In genomic region chr6:25743868-25744267, GRCh38 we compare ENCODE assay signal across 27 cellular contexts. TPM values are rescaled to one million over a fixed set of nuclear protein-coding genes. Genes with fewer than 3 reads are reported as not detected.
A peak's percentile ranks its signal among the peaks of the same experiment; 100 is the strongest.
DNase-seq lines count a peak whose midpoint lies in the region; ATAC-seq, FAIRE-seq and TF ChIP-seq lines count a peak whose summit lies in the region.
"Had no signal": no experiment of that assay in that cellular context is flagged by ENCODE, and none has a peak within 500 bp of the region (broad histone marks: within the 10 kb centered on the region; RNA-seq: fewer than 3 reads in every experiment).

No MANE protein-coding gene starts in this region.

- no peaks in the 10 kb centered on the region for H3K27me3 ChIP-seq in GM12878 (replicated peaks in 1 of 2; ENCODE audit: control insufficient read depth in 2 of 2, insufficient read depth in 2 of 2, low read length in 1 of 2)
- no peaks in the 10 kb centered on the region for H3K27me3 ChIP-seq in mucosa of rectum (ENCODE audit: control insufficient read depth in 2 of 2, insufficient read depth in 2 of 2, low read length in 2 of 2)
- H3K27me3 ChIP-seq in left ventricle myocardium inferior (ENCODE audit: low read depth), result no peaks in the 10 kb centered on the region

- CTCF ChIA-PET in GM12878 (lab: Yijun Ruan, JAX), result interaction anchor here (0.7 to 2.0 kb wide), 2 partner anchors 25 to 102 kb away, joined by 3 to 11 read pairs; no protein-coding TSS in a partner anchor

- BruUV-seq in GM12878 (replicated peaks; lab: Mats Ljungman, UMichigan), result no TSS peak

- H3K4me1 ChIP-seq in GM12878 (ENCODE audit: control insufficient read depth, insufficient read depth, low read length) (no peaks in the 10 kb centered on the region), mucosa of rectum (ENCODE audit: control insufficient read depth in 2 of 2, insufficient read depth in 2 of 2, low read length in 2 of 2) (peaks cover 8 to 13% of the 10 kb centered on the region in 2 donors), left ventricle myocardium inferior (no peaks in the 10 kb centered on the region)

- H3K27ac Mint-ChIP-seq in stimulated activated naive CD8-positive, alpha-beta T cell treated with anti-CD3 and anti-CD28 coated beads, Interleukin-15, amount 100 ng/mL, for 72 hours, result no peak overlapping the region
- H3K27ac Mint-ChIP-seq: CD8-positive, alpha-beta memory T cell had no signal

- H3K4me1 Mint-ChIP-seq in stimulated activated naive CD8-positive, alpha-beta T cell treated with anti-CD3 and anti-CD28 coated beads, Interleukin-15, amount 100 ng/mL, for 72 hours, result no peaks in the 10 kb centered on the region
- H3K4me1 Mint-ChIP-seq: CD8-positive, alpha-beta memory T cell had no signal

- POLR2A ChIA-PET in GM12878 (lab: Charles Lee), result no interaction called here

- H3K4me2 ChIP-seq in GM12878 (ENCODE audit: control insufficient read depth, insufficient read depth), result no peak overlapping the region

- no peak for DNase-seq in stimulated activated naive CD8-positive, alpha-beta T cell treated with anti-CD3 and anti-CD28 coated beads, Interleukin-15, Interleukin-2, amounts not matched to agents 100 U/mL and 50 U/mL, for 24 hours
- DNase-seq in stimulated activated naive CD8-positive, alpha-beta T cell treated with anti-CD3 and anti-CD28 coated beads, Interleukin-15, amount 100 ng/mL, for 72 hours, result no peak
- DNase-seq in GM12878 (ENCODE audit: low read depth, low spot score) (no peak), occipital lobe (lab: John Stamatoyannopoulos, UW) (no peak), left ventricle myocardium inferior (no peak), kidney tubule cell (ENCODE audit: low spot score) (no peak)
- DNase-seq: Calu3; CD8-positive, alpha-beta memory T cell; DMS153; KG1; NCI-H1105; NCI-H146; NCI-H2081; NCI-H2171; NCI-H345; NCI-H524; NCI-H774; NK-92 treated with Interleukin-12 subunit alpha and Interleukin-12 subunit beta, amount 100 ng/mL, for 24 hours had no signal

- H3K9me3 ChIP-seq in GM12878 (replicated peaks; ENCODE audit: control insufficient read depth, insufficient read depth, low read length), result no peaks in the 10 kb centered on the region
- H3K9me3 ChIP-seq in mucosa of rectum (ENCODE audit: control insufficient read depth in 2 of 2, low read length in 2 of 2), result no peaks in the 10 kb centered on the region
- no peaks in the 10 kb centered on the region for H3K9me3 ChIP-seq in left ventricle myocardium inferior (replicated peaks)

- H4K20me1 ChIP-seq in GM12878 (ENCODE audit: control insufficient read depth, insufficient read depth), result no peaks in the 10 kb centered on the region

- no peak for TF ChIP-seq EP300 in GM12878 (IDR thresholded peaks at IDR 0.05; ENCODE audit: borderline replicate concordance in 1 of 2, control insufficient read depth in 1 of 2, low read depth in 2 of 2, low read length in 2 of 2)

- TF ChIP-seq POLR2A in GM12878 (IDR thresholded peaks at IDR 0.05; ENCODE audit: low read depth, low read length), result no peak

- SMC1A ChIA-PET in GM12878 (lab: Charles Lee; ENCODE audit: uncharacterized antibody, unreplicated experiment), result interaction anchor here (1.5 kb wide), 2 partner anchors 8 to 10 kb away, joined by 3 read pairs; no protein-coding TSS in a partner anchor

- H3K4me3 ChIP-seq in GM12878 (no peak overlapping the region), mucosa of rectum (ENCODE audit: low read length in 2 of 2) (peak overlapping the region; percentile 11 to 34), left ventricle myocardium inferior (no peak overlapping the region)

- H3K9ac ChIP-seq in GM12878 (ENCODE audit: control insufficient read depth, insufficient read depth, low read length), result no peak overlapping the region
- no peak overlapping the region for H3K9ac ChIP-seq in mucosa of rectum (ENCODE audit: low read depth in 1 of 2, low read length in 2 of 2)

- FAIRE-seq in GM12878 (lab: Jason Lieb, UNC), result no peak
- FAIRE-seq: GM18507, H1, HTR-8/SVneo had no signal

- TF ChIP-seq RAD21 in GM12878 (IDR thresholded peaks at IDR 0.05; ENCODE audit: insufficient read depth, low read depth, low read length), result no peak

- no peaks in the 10 kb centered on the region for H3K9me3 Mint-ChIP-seq in stimulated activated naive CD8-positive, alpha-beta T cell treated with anti-CD3 and anti-CD28 coated beads, Interleukin-15, amount 100 ng/mL, for 72 hours
- H3K9me3 Mint-ChIP-seq: CD8-positive, alpha-beta memory T cell had no signal

- peak; percentile 36 for ATAC-seq in stimulated activated naive CD8-positive, alpha-beta T cell treated with anti-CD3 and anti-CD28 coated beads, Interleukin-15, Interleukin-2, amounts not matched to agents 100 U/mL and 50 U/mL, for 24 hours
- no peak for ATAC-seq in stimulated activated naive CD8-positive, alpha-beta T cell treated with anti-CD3 and anti-CD28 coated beads, Interleukin-15, amount 100 ng/mL, for 72 hours
- ATAC-seq in GM12878 (peak; percentile 50), SK-N-SH treated with all-trans-retinoic acid at 6 μM for 48 hours (no peak)
- ATAC-seq: HCT116 had no signal

- H2AFZ ChIP-seq in GM12878 (ENCODE audit: control insufficient read depth, low read depth, low read length), result no peak overlapping the region

- intact Hi-C loops in GM12878 (cut with micrococcal nuclease; ENCODE audit: unreplicated experiment) (no loop called here), left ventricle myocardium inferior (cut with micrococcal nuclease) (no loop called here)

- H3K27me3 Mint-ChIP-seq in stimulated activated naive CD8-positive, alpha-beta T cell treated with anti-CD3 and anti-CD28 coated beads, Interleukin-15, amount 100 ng/mL, for 72 hours, result no peaks in the 10 kb centered on the region

- RAD21 ChIA-PET in GM12878 (lab: Charles Lee; ENCODE audit: unreplicated experiment), result no interaction called here

- in situ Hi-C loops in GM12878 (cut with MboI), result no loop called here

- H3K27ac ChIP-seq in GM12878 (ENCODE audit: control insufficient read depth, insufficient read depth) (no peak overlapping the region), mucosa of rectum (ENCODE audit: low read depth in 2 of 2, low read length in 2 of 2) (peak overlapping the region; percentile 49 to 57), left ventricle myocardium inferior (replicated peaks) (no peak overlapping the region)
- H3K27ac ChIP-seq: C4-2B had no signal

- H3K36me3 ChIP-seq in GM12878 (ENCODE audit: control insufficient read depth in 2 of 2, insufficient read depth in 2 of 2, low read length in 1 of 2) (no peaks in the 10 kb centered on the region), mucosa of rectum (ENCODE audit: control insufficient read depth in 2 of 2, insufficient read depth in 2 of 2, low read length in 2 of 2) (no peaks in the 10 kb centered on the region), left ventricle myocardium inferior (no peaks in the 10 kb centered on the region)

- no peaks in the 10 kb centered on the region for H3K79me2 ChIP-seq in GM12878 (ENCODE audit: control insufficient read depth, insufficient read depth, low read length)

- no peak for TF ChIP-seq CTCF in GM12878 (IDR thresholded peaks at IDR 0.05 in 2 of 3, conservative IDR thresholded peaks at IDR 0.05 in 1 of 3; ENCODE audit: control insufficient read depth in 2 of 3, extremely low read depth in 1 of 3, insufficient read depth in 1 of 3, low read depth in 3 of 3, low read length in 3 of 3)
- no peak for TF ChIP-seq CTCF in left ventricle myocardium inferior (IDR thresholded peaks at IDR 0.05; ENCODE audit: borderline replicate concordance)

- H3K4me3 Mint-ChIP-seq in stimulated activated naive CD8-positive, alpha-beta T cell treated with anti-CD3 and anti-CD28 coated beads, Interleukin-15, amount 100 ng/mL, for 72 hours, result no peak overlapping the region
- H3K4me3 Mint-ChIP-seq: CD8-positive, alpha-beta memory T cell had no signal

TF ChIP-seq in GM12878, 131 proteins besides CTCF, POLR2A, EP300 and RAD21:
- no peak for TF ChIP-seq RBBP5 (conservative IDR thresholded peaks at IDR 0.05)

TF ChIP-seq in SK-N-SH treated with all-trans-retinoic acid at 6 μM for 48 hours, 23 proteins besides CTCF, POLR2A, EP300 and RAD21:
- TF ChIP-seq RARB (CRISPR knock-in tag; IDR thresholded peaks at IDR 0.05) (no peak), POU6F1 (CRISPR knock-in tag; IDR thresholded peaks at IDR 0.05; ENCODE audit: borderline replicate concordance, low read depth) (no peak), CSDC2 (CRISPR knock-in tag; IDR thresholded peaks at IDR 0.05) (no peak), ZNF8 (CRISPR knock-in tag; IDR thresholded peaks at IDR 0.05) (no peak), PPARA (CRISPR knock-in tag; IDR thresholded peaks at IDR 0.05; ENCODE audit: borderline replicate concordance) (no peak)

RNA-seq across cellular contexts. Expression of gene SLC17A4, which starts 10.7 kb away (rescaled TPM):
- not detected in 2 replicates for total RNA-seq in GM12878 (2013; cell fraction: nucleolus; rRNA removed)
- not detected in 2 replicates for total RNA-seq in GM12878 (2014; rRNA removed)
- not detected in 2 replicates for total RNA-seq in GM12878 (2014; rRNA removed; fragmentation: Illumina TruSeq; extraction: Trizol)
- 0.05 TPM in 1 of 2 replicates, not detected in the other for total RNA-seq in GM12878 (2021)
- not detected for polyA plus RNA-seq in GM12878 (2011; ENCODE audit: low read depth)
- polyA plus RNA-seq in GM12878 (2011; rRNA removed), result not detected in 2 replicates
- not detected in 2 replicates for polyA plus RNA-seq in GM12878 (2011; cell fraction: cytosol; rRNA removed)
- not detected in 2 replicates for polyA plus RNA-seq in GM12878 (2011; cell fraction: nucleus; rRNA removed)
- polyA plus RNA-seq in GM12878 (2012), result not detected in 2 replicates
- not detected in 2 replicates for polyA plus RNA-seq in GM12878 (2014; fragmentation: Illumina TruSeq; extraction: Trizol)
- not detected for polyA plus RNA-seq in GM12878 (2014; fragmentation: Nextera tagmentation; extraction: Ambion mirVana)
- not detected in 2 replicates for polyA plus RNA-seq in GM12878 (2014; rRNA removed)
- polyA plus RNA-seq in GM12878 (2016; fragmentation: Nextera tagmentation; extraction: Ambion mirVana), result not detected
- polyA minus RNA-seq in GM12878 (2011; rRNA and poly(A)+ RNA removed), result not detected in 2 replicates
- polyA minus RNA-seq in GM12878 (2011; cell fraction: cytosol; rRNA and poly(A)+ RNA removed), result not detected in 2 replicates
- not detected in 2 replicates for polyA minus RNA-seq in GM12878 (2011; cell fraction: nucleus; rRNA and poly(A)+ RNA removed)
- not detected for total RNA-seq in occipital lobe
- total RNA-seq in left ventricle myocardium inferior, result not detected
- total RNA-seq: A172; CD8-positive, alpha-beta memory T cell; G401; H1 had no signal
- polyA plus RNA-seq: CD8-positive, alpha-beta memory T cell; H1 had no signal

Comparison
In these comparisons a context has a peak if more than half of its experiments do, and no peak if none do; other contexts are left out.
1. ATAC-seq: peak in stimulated activated naive CD8-positive, alpha-beta T cell treated with anti-CD3 and anti-CD28 coated beads, Interleukin-15, Interleukin-2, amounts not matched to agents 100 U/mL and 50 U/mL, for 24 hours (single experiment) and GM12878 (single experiment); none in stimulated activated naive CD8-positive, alpha-beta T cell treated with anti-CD3 and anti-CD28 coated beads, Interleukin-15, amount 100 ng/mL, for 72 hours (single experiment) and SK-N-SH treated with all-trans-retinoic acid at 6 μM for 48 hours (single experiment).
2. H3K27ac ChIP-seq: peak in mucosa of rectum (2 of 2); none in GM12878 (single experiment) and left ventricle myocardium inferior (single experiment).
3. H3K4me3 ChIP-seq: peak in mucosa of rectum (2 of 2); none in GM12878 (single experiment) and left ventricle myocardium inferior (single experiment).